In genomic region chr9:98034593-98035546, GRCh38 we compare ENCODE assay signal across 7 cellular contexts.
DNase-seq lines count a peak whose midpoint lies in the region; ATAC-seq and TF ChIP-seq lines count a peak whose summit lies in the region.

No MANE protein-coding gene starts in this region.

- TF ChIP-seq CTCF in GM12865 (IDR thresholded peaks at IDR 0.05; ENCODE audit: insufficient read depth, low read depth, low read length, missing control alignments), result peak; percentile 87

- DNase-seq in GM12865 (ENCODE audit: low read depth), result peak; percentile 93
- peak; percentile 12 for DNase-seq in NCI-H510A (lab: John Stamatoyannopoulos, UW)
- DNase-seq in activated CD4-positive, alpha-beta T cell treated with anti-CD3 and anti-CD28 coated beads, Interleukin-2, amount 50 U/mL, for 24 hours (ENCODE audit: low read depth in 1 of 2, low spot score in 1 of 2), result peak; percentile 87 to 89
- peak; percentile 84 for DNase-seq in ecto neural progenitor cell (ENCODE audit: low spot score)
- DNase-seq in medulla oblongata (ENCODE audit: extremely low spot score), result peak; percentile 94
- DNase-seq in stimulated activated CD8-positive, alpha-beta memory T cell treated with anti-CD3 and anti-CD28 coated beads, Interleukin-15, amount 100 ng/mL, for 24 hours (ENCODE audit: low read depth), result peak; percentile 88

- H3K4me3 ChIP-seq in GM12865 (ENCODE audit: low read depth, low read length), result no peak overlapping the region; the same call in 1 of the 2 replicates

- peak; percentile 44 for ATAC-seq in HG02852 (IDR thresholded peaks at IDR 0.05; ENCODE audit: unreplicated experiment)

Comparison
In these comparisons a context has a peak if more than half of its experiments do, and no peak if none do; other contexts are left out.
1. DNase-seq: peak in every context shown above with its lines; median percentile 94 in medulla oblongata; 93 in GM12865; 88 in activated CD4-positive, alpha-beta T cell treated with anti-CD3 and anti-CD28 coated beads, Interleukin-2, amount 50 U/mL, for 24 hours; 88 in stimulated activated CD8-positive, alpha-beta memory T cell treated with anti-CD3 and anti-CD28 coated beads, Interleukin-15, amount 100 ng/mL, for 24 hours; 84 in ecto neural progenitor cell; 12 in NCI-H510A.